Comparison of ENCODE assay signal across 1 cellular context in the genomic region with DNA sequence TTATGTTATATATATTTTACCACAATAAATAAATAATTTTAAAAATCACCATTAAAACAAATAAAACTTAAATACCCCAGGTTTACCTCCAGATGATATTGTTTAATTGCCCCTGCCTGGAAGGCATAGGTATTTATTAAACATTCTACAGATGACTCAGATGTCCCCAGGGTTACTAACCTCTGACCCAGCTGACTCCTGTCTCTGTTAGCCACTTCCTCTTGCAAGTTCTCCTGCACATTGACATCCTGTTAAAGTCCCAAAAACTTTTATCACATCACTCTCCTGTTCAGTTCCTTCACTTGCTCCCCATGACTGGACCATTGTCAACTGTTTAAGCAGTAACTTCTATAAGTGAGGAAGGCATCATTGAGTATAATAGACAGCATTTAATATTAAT.
TF ChIP-seq lines count a peak whose summit lies in the region.

No MANE protein-coding gene starts in this region.

TF ChIP-seq in GM23338, 12 proteins besides CTCF, POLR2A, EP300 and RAD21 (continued from another document):
- TF ChIP-seq, protein P1, sequence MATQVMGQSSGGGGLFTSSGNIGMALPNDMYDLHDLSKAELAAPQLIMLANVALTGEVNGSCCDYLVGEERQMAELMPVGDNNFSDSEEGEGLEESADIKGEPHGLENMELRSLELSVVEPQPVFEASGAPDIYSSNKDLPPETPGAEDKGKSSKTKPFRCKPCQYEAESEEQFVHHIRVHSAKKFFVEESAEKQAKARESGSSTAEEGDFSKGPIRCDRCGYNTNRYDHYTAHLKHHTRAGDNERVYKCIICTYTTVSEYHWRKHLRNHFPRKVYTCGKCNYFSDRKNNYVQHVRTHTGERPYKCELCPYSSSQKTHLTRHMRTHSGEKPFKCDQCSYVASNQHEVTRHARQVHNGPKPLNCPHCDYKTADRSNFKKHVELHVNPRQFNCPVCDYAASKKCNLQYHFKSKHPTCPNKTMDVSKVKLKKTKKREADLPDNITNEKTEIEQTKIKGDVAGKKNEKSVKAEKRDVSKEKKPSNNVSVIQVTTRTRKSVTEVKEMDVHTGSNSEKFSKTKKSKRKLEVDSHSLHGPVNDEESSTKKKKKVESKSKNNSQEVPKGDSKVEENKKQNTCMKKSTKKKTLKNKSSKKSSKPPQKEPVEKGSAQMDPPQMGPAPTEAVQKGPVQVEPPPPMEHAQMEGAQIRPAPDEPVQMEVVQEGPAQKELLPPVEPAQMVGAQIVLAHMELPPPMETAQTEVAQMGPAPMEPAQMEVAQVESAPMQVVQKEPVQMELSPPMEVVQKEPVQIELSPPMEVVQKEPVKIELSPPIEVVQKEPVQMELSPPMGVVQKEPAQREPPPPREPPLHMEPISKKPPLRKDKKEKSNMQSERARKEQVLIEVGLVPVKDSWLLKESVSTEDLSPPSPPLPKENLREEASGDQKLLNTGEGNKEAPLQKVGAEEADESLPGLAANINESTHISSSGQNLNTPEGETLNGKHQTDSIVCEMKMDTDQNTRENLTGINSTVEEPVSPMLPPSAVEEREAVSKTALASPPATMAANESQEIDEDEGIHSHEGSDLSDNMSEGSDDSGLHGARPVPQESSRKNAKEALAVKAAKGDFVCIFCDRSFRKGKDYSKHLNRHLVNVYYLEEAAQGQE (IDR thresholded peaks at IDR 0.05; ENCODE audit: unreplicated experiment) = no peak
- TF ChIP-seq STAT1 (IDR thresholded peaks at IDR 0.05; ENCODE audit: unreplicated experiment) = no peak
- TF ChIP-seq, protein P2, sequence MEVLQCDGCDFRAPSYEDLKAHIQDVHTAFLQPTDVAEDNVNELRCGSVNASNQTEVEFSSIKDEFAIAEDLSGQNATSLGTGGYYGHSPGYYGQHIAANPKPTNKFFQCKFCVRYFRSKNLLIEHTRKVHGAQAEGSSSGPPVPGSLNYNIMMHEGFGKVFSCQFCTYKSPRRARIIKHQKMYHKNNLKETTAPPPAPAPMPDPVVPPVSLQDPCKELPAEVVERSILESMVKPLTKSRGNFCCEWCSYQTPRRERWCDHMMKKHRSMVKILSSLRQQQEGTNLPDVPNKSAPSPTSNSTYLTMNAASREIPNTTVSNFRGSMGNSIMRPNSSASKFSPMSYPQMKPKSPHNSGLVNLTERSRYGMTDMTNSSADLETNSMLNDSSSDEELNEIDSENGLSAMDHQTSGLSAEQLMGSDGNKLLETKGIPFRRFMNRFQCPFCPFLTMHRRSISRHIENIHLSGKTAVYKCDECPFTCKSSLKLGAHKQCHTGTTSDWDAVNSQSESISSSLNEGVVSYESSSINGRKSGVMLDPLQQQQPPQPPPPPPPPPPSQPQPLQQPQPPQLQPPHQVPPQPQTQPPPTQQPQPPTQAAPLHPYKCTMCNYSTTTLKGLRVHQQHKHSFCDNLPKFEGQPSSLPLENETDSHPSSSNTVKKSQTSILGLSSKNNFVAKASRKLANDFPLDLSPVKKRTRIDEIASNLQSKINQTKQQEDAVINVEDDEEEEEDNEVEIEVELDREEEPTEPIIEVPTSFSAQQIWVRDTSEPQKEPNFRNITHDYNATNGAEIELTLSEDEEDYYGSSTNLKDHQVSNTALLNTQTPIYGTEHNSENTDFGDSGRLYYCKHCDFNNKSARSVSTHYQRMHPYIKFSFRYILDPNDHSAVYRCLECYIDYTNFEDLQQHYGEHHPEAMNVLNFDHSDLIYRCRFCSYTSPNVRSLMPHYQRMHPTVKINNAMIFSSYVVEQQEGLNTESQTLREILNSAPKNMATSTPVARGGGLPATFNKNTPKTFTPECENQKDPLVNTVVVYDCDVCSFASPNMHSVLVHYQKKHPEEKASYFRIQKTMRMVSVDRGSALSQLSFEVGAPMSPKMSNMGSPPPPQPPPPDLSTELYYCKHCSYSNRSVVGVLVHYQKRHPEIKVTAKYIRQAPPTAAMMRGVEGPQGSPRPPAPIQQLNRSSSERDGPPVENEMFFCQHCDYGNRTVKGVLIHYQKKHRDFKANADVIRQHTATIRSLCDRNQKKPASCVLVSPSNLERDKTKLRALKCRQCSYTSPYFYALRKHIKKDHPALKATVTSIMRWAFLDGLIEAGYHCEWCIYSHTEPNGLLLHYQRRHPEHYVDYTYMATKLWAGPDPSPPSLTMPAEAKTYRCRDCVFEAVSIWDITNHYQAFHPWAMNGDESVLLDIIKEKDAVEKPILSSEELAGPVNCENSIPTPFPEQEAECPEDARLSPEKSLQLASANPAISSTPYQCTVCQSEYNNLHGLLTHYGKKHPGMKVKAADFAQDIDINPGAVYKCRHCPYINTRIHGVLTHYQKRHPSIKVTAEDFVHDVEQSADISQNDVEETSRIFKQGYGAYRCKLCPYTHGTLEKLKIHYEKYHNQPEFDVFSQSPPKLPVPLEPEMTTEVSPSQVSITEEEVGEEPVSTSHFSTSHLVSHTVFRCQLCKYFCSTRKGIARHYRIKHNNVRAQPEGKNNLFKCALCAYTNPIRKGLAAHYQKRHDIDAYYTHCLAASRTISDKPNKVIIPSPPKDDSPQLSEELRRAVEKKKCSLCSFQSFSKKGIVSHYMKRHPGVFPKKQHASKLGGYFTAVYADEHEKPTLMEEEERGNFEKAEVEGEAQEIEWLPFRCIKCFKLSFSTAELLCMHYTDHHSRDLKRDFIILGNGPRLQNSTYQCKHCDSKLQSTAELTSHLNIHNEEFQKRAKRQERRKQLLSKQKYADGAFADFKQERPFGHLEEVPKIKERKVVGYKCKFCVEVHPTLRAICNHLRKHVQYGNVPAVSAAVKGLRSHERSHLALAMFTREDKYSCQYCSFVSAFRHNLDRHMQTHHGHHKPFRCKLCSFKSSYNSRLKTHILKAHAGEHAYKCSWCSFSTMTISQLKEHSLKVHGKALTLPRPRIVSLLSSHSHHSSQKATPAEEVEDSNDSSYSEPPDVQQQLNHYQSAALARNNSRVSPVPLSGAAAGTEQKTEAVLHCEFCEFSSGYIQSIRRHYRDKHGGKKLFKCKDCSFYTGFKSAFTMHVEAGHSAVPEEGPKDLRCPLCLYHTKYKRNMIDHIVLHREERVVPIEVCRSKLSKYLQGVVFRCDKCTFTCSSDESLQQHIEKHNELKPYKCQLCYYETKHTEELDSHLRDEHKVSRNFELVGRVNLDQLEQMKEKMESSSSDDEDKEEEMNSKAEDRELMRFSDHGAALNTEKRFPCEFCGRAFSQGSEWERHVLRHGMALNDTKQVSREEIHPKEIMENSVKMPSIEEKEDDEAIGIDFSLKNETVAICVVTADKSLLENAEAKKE (CRISPR knock-in tag; IDR thresholded peaks at IDR 0.05) = no peak
- TF ChIP-seq JUNB (IDR thresholded peaks at IDR 0.05; ENCODE audit: unreplicated experiment) = no peak
